21 cellular contexts compared by ENCODE assay signal in the genomic region with DNA sequence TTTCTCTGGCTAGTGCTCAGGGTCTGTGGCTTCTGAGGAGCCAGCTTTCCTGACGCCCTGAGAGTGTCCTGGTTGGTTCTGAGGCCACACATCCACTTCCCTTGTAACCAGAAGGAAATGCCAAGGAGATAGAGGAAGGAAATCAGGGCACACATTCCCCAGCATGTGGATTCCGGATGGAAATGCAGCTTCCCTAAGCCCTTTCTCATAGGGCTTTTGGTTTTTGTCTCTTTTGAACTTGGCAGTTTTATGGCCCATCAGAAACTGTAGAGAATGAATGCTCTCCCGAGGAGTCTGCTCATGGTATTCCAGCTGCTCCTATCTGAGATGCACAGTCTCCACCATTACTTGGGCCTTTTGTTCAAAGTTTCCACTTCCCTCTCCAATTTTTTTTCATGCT.
"Had no signal": no experiment of that assay in that cellular context is flagged by ENCODE, and none has a peak within 500 bp of the region (broad histone marks: within the 10 kb centered on the region; RNA-seq: fewer than 3 reads in every experiment).

No MANE protein-coding gene starts in this region.

- DNase-seq: Kasumi-1, MM.1S, NCI-H1092 treated with DMSO at 0.1 percent for 48 hours, NCI-H1436, NCI-H187, NCI-H2029, NCI-H2081 treated with DMSO at 0.1 percent for 48 hours, NCI-H2171, NCI-H226, NCI-H446, NCI-H510A, NCI-H524 treated with DMSO at 0.1 percent for 48 hours, NCI-H69, NCI-H774, SHP77, SK-N-SH had no signal

- H3K9me2 ChIP-seq: SK-N-SH had no signal

- H3K4me3 ChIP-seq: K562 had no signal

- H3K9me3 ChIP-seq: SK-N-SH had no signal

- H3K4me2 ChIP-seq: KMS-11, SK-N-SH had no signal

- ATAC-seq: K562, Panc1 had no signal

- H3K27ac ChIP-seq: HL-60, KMS-11, RWPE1 had no signal
